2 cellular contexts compared by ENCODE assay signal in genomic region chr11:34407121-34407813, GRCh38.
TF ChIP-seq lines count a peak whose summit lies in the region.

No MANE protein-coding gene starts in this region.

TF ChIP-seq in GM23338, 12 proteins besides CTCF, POLR2A, EP300 and RAD21:
- TF ChIP-seq NANOG (IDR thresholded peaks at IDR 0.05; ENCODE audit: borderline replicate concordance), result no peak
- no peak for TF ChIP-seq REST (IDR thresholded peaks at IDR 0.05; ENCODE audit: unreplicated experiment)
- TF ChIP-seq POLR2AphosphoS5 (IDR thresholded peaks at IDR 0.05; ENCODE audit: low read depth), result no peak
- TF ChIP-seq JUNB (IDR thresholded peaks at IDR 0.05; ENCODE audit: unreplicated experiment), result no peak
- TF ChIP-seq EZH2 (IDR thresholded peaks at IDR 0.05; ENCODE audit: low read depth, unreplicated experiment), result no peak
- no peak for TF ChIP-seq ZNF331 (CRISPR knock-in tag; IDR thresholded peaks at IDR 0.05; ENCODE audit: low read depth)
TF ChIP-seq in GM23338: peak in this region for 0.

TF ChIP-seq in liver, 16 proteins besides CTCF, POLR2A, EP300 and RAD21:
- no peak for TF ChIP-seq ATF3 (IDR thresholded peaks at IDR 0.05)
- no peak for TF ChIP-seq RXRA (IDR thresholded peaks at IDR 0.05)
- no peak for TF ChIP-seq SP1 (IDR thresholded peaks at IDR 0.05)
